In genomic region chr6:24994812-24995211, GRCh38 we compare ENCODE assay signal across 24 cellular contexts. TPM values are rescaled to one million over a fixed set of nuclear protein-coding genes. Genes with fewer than 3 reads are reported as not detected.
DNase-seq lines count a peak whose midpoint lies in the region; ATAC-seq, FAIRE-seq and TF ChIP-seq lines count a peak whose summit lies in the region.
"Had no signal": no experiment of that assay in that cellular context is flagged by ENCODE, and none has a peak within 500 bp of the region (broad histone marks: within the 10 kb centered on the region; RNA-seq: fewer than 3 reads in every experiment).

No MANE protein-coding gene starts in this region.

- H3K9me3 ChIP-seq in neutrophil (no peaks in the 10 kb centered on the region), pancreas (no peaks in the 10 kb centered on the region)
- H3K9me3 ChIP-seq: body of pancreas, gastrocnemius medialis, thoracic aorta had no signal

- no peaks in the 10 kb centered on the region for H3K9me3 Mint-ChIP-seq in activated CD8-positive, alpha-beta T cell treated with anti-CD3 and anti-CD28 coated beads, Interleukin-2, amount 10 ng/mL, durations not matched to agents 7 days and 5 days (ENCODE audit: insufficient read depth)
- H3K9me3 Mint-ChIP-seq in activated CD8-positive, alpha-beta T cell treated with anti-CD3 and anti-CD28 coated beads for 36 hours = peaks cover 4% of the 10 kb centered on the region
- H3K9me3 Mint-ChIP-seq in effector memory CD8-positive, alpha-beta T cell = no peaks in the 10 kb centered on the region
- H3K9me3 Mint-ChIP-seq: naive B cell had no signal

- no peak for ATAC-seq in activated CD8-positive, alpha-beta T cell treated with anti-CD3 and anti-CD28 coated beads, Interleukin-2, amount 10 ng/mL, durations not matched to agents 7 days and 5 days
- ATAC-seq in activated CD8-positive, alpha-beta T cell treated with anti-CD3 and anti-CD28 coated beads for 36 hours = no peak
- ATAC-seq in effector memory CD8-positive, alpha-beta T cell (replicated peaks) = no peak
- no peak for ATAC-seq in pancreas
- ATAC-seq: A549, body of pancreas, HCT116 had no signal

- H3K4me3 Mint-ChIP-seq in activated CD8-positive, alpha-beta T cell treated with anti-CD3 and anti-CD28 coated beads, Interleukin-2, amount 10 ng/mL, durations not matched to agents 7 days and 5 days = no peak overlapping the region
- H3K4me3 Mint-ChIP-seq in activated CD8-positive, alpha-beta T cell treated with anti-CD3 and anti-CD28 coated beads for 36 hours = no peak overlapping the region
- H3K4me3 Mint-ChIP-seq in effector memory CD8-positive, alpha-beta T cell = no peak overlapping the region
- H3K4me3 Mint-ChIP-seq: activated naive CD8-positive, alpha-beta T cell treated with anti-CD3 and anti-CD28 coated beads, Interleukin-2, amount 10 ng/mL, durations not matched to agents 7 days and 5 days had no signal

- peaks cover 44% of the 10 kb centered on the region for H3K36me3 Mint-ChIP-seq in activated CD8-positive, alpha-beta T cell treated with anti-CD3 and anti-CD28 coated beads, Interleukin-2, amount 10 ng/mL, durations not matched to agents 7 days and 5 days (ENCODE audit: low read depth)
- peaks cover 3% of the 10 kb centered on the region for H3K36me3 Mint-ChIP-seq in activated CD8-positive, alpha-beta T cell treated with anti-CD3 and anti-CD28 coated beads for 36 hours (ENCODE audit: low read depth)
- H3K36me3 Mint-ChIP-seq in effector memory CD8-positive, alpha-beta T cell (ENCODE audit: insufficient read depth) = peaks cover 3% of the 10 kb centered on the region
- H3K36me3 Mint-ChIP-seq: naive B cell had no signal

- intact Hi-C loops in activated CD8-positive, alpha-beta T cell treated with anti-CD3 and anti-CD28 coated beads for 36 hours (cut with micrococcal nuclease) = no loop called here
- intact Hi-C loops in pancreas (cut with DNase I) = loop anchor here in 1 of 3 donors (10.0 kb wide), 1 partner anchor 140 kb away; no protein-coding TSS in a partner anchor

- peaks cover 85 to 92% of the 10 kb centered on the region in 2 experiments for H3K4me1 ChIP-seq in neutrophil (ENCODE audit: control insufficient read depth in 1 of 2, insufficient read depth in 1 of 2, low read depth in 1 of 2, low read length in 1 of 2)
- H3K4me1 ChIP-seq in pancreas = no peaks in the 10 kb centered on the region
- H3K4me1 ChIP-seq: A549, body of pancreas, gastrocnemius medialis had no signal

- H3K4me3 ChIP-seq in neutrophil (ENCODE audit: low read depth in 1 of 2, low read length in 1 of 2) = no peak overlapping the region
- H3K4me3 ChIP-seq in pancreas = no peak overlapping the region
- H3K4me3 ChIP-seq: A549, body of pancreas, gastrocnemius medialis, thoracic aorta had no signal

- H3K27me3 ChIP-seq in neutrophil (no peaks in the 10 kb centered on the region), pancreas (no peaks in the 10 kb centered on the region)
- H3K27me3 ChIP-seq: body of pancreas, gastrocnemius medialis had no signal

- peak overlapping the region; percentile 23 for H3K27ac Mint-ChIP-seq in activated CD8-positive, alpha-beta T cell treated with anti-CD3 and anti-CD28 coated beads, Interleukin-2, amount 10 ng/mL, durations not matched to agents 7 days and 5 days
- no peak overlapping the region for H3K27ac Mint-ChIP-seq in activated CD8-positive, alpha-beta T cell treated with anti-CD3 and anti-CD28 coated beads for 36 hours
- peak overlapping the region; percentile 25 to 87 for H3K27ac Mint-ChIP-seq in effector memory CD8-positive, alpha-beta T cell
- H3K27ac Mint-ChIP-seq: activated naive CD8-positive, alpha-beta T cell treated with anti-CD3 and anti-CD28 coated beads, Interleukin-2, amount 10 ng/mL, durations not matched to agents 7 days and 5 days had no signal

- no peaks in the 10 kb centered on the region for H3K27me3 Mint-ChIP-seq in activated CD8-positive, alpha-beta T cell treated with anti-CD3 and anti-CD28 coated beads, Interleukin-2, amount 10 ng/mL, durations not matched to agents 7 days and 5 days (ENCODE audit: low read depth)
- H3K27me3 Mint-ChIP-seq in activated CD8-positive, alpha-beta T cell treated with anti-CD3 and anti-CD28 coated beads for 36 hours = no peaks in the 10 kb centered on the region
- no peaks in the 10 kb centered on the region for H3K27me3 Mint-ChIP-seq in effector memory CD8-positive, alpha-beta T cell
- H3K27me3 Mint-ChIP-seq: activated naive CD8-positive, alpha-beta T cell treated with anti-CD3 and anti-CD28 coated beads, Interleukin-2, amount 10 ng/mL, durations not matched to agents 7 days and 5 days; naive B cell had no signal

- H3K36me3 ChIP-seq in neutrophil (no peaks in the 10 kb centered on the region), pancreas (no peaks in the 10 kb centered on the region)
- H3K36me3 ChIP-seq: gastrocnemius medialis, thoracic aorta had no signal

- CTCF ChIA-PET in activated CD8-positive, alpha-beta T cell treated with anti-CD3 and anti-CD28 coated beads, Interleukin-2, amount 10 ng/mL, durations not matched to agents 7 days and 5 days (lab: Charles Lee) = interaction anchor here (1.3 to 11.2 kb wide), 6 partner anchors 21 to 138 kb away, joined by 3 to 433 read pairs (median 9); partner anchors contain the start of gene RIPOR2
- CTCF ChIA-PET in activated CD8-positive, alpha-beta T cell treated with anti-CD3 and anti-CD28 coated beads for 36 hours (lab: Charles Lee) = interaction anchor here (0.8 to 7.2 kb wide), 8 partner anchors 10 to 139 kb away, joined by 3 to 186 read pairs (median 50); partner anchors contain the start of gene RIPOR2

- WGBS in pancreas, 2 donors = 80 to 93% methylated on average over 1 of the region's 1 CpG

- POLR2A ChIA-PET in activated CD8-positive, alpha-beta T cell treated with anti-CD3 and anti-CD28 coated beads, Interleukin-2, amount 10 ng/mL, durations not matched to agents 7 days and 5 days (lab: Charles Lee) = interaction anchor here (0.6 to 1.5 kb wide), 2 partner anchors 12 to 18 kb away, joined by 3 to 4 read pairs; no protein-coding TSS in a partner anchor
- POLR2A ChIA-PET in activated CD8-positive, alpha-beta T cell treated with anti-CD3 and anti-CD28 coated beads for 36 hours (lab: Charles Lee) = interaction anchor here (0.8 to 2.4 kb wide), 4 partner anchors 10 to 57 kb away, joined by 3 to 7 read pairs (median 4); no protein-coding TSS in a partner anchor

- no peak for DNase-seq in activated CD8-positive, alpha-beta T cell treated with anti-CD3 and anti-CD28 coated beads, Interleukin-2, amount 10 ng/mL, durations not matched to agents 7 days and 5 days
- DNase-seq in activated CD8-positive, alpha-beta T cell treated with anti-CD3 and anti-CD28 coated beads for 36 hours = no peak
- peak; percentile 46 for DNase-seq in EH (ENCODE audit: low read depth)
- no peak for DNase-seq in effector memory CD8-positive, alpha-beta T cell
- no peak for DNase-seq in CD1c-positive myeloid dendritic cell (ENCODE audit: extremely low spot score)
- no peak for DNase-seq in pancreas
- no peak for DNase-seq in activated effector memory CD4-positive, alpha-beta T cell treated with anti-CD3 and anti-CD28 coated beads, Interleukin-2, amount 50 U/mL, for 16 hours
- DNase-seq: activated naive CD8-positive, alpha-beta T cell treated with anti-CD3 and anti-CD28 coated beads, Interleukin-2, amount 10 ng/mL, durations not matched to agents 7 days and 5 days; body of pancreas; COR-L47; cortex of kidney; gastrocnemius medialis; mesenchymal stem cell; naive B cell; NCI-H1436 treated with DMSO at 0.1 percent for 48 hours; NCI-H2171; NCI-H526; posterior cingulate gyrus; stimulated activated naive CD4-positive, alpha-beta T cell had no signal

- TF ChIP-seq CTCF in activated CD8-positive, alpha-beta T cell treated with anti-CD3 and anti-CD28 coated beads for 36 hours (IDR thresholded peaks at IDR 0.05) = no peak
- TF ChIP-seq CTCF in neutrophil (IDR thresholded peaks at IDR 0.05) = no peak
- TF ChIP-seq CTCF in pancreas (IDR thresholded peaks at IDR 0.05) = no peak

- H3K27ac ChIP-seq in neutrophil (peak overlapping the region; percentile 25), pancreas (no peak overlapping the region)
- H3K27ac ChIP-seq: A549, body of pancreas, gastrocnemius medialis, thoracic aorta had no signal

- H3K4me1 Mint-ChIP-seq in activated CD8-positive, alpha-beta T cell treated with anti-CD3 and anti-CD28 coated beads, Interleukin-2, amount 10 ng/mL, durations not matched to agents 7 days and 5 days (ENCODE audit: low read depth) = peaks cover 64% of the 10 kb centered on the region
- peaks cover 63% of the 10 kb centered on the region for H3K4me1 Mint-ChIP-seq in activated CD8-positive, alpha-beta T cell treated with anti-CD3 and anti-CD28 coated beads for 36 hours (ENCODE audit: low read depth)
- peaks cover 40 to 57% of the 10 kb centered on the region in 2 donors for H3K4me1 Mint-ChIP-seq in effector memory CD8-positive, alpha-beta T cell (ENCODE audit: low read depth in 2 of 2)

- FAIRE-seq in pancreas (lab: Jason Lieb, UNC) = no peak
- FAIRE-seq: A549, endothelial cell of umbilical vein had no signal

RNA-seq across cellular contexts. Expression of gene RIPOR2, which starts 59.1 kb away (rescaled TPM):
- total RNA-seq in activated CD8-positive, alpha-beta T cell treated with anti-CD3 and anti-CD28 coated beads, Interleukin-2, amount 10 ng/mL, durations not matched to agents 7 days and 5 days = 100 to 1,000 TPM; 154 to 156 TPM
- total RNA-seq in activated CD8-positive, alpha-beta T cell treated with anti-CD3 and anti-CD28 coated beads for 36 hours = 10 to 100 TPM; 88.3 to 96.3 TPM
- total RNA-seq in pancreas = 1 to 10 TPM in 4 of 6 donors, under 1 TPM in 2; 0.28 to 3.7 (median 1.1) TPM
- polyA plus RNA-seq in pancreas = under 1 TPM; 0.38 to 0.89 TPM
- total RNA-seq: endothelial cell of umbilical vein had no signal

Comparison
In these comparisons a context has a peak if more than half of its experiments do, and no peak if none do; other contexts are left out.
1. RNA of gene RIPOR2, which starts 59.1 kb away (total RNA-seq): 154 to 156 TPM in activated CD8-positive, alpha-beta T cell treated with anti-CD3 and anti-CD28 coated beads, Interleukin-2, amount 10 ng/mL, durations not matched to agents 7 days and 5 days and 88.3 to 96.3 TPM in activated CD8-positive, alpha-beta T cell treated with anti-CD3 and anti-CD28 coated beads for 36 hours; 0.28 to 3.7 TPM in pancreas; every median in the first group is over 10 times any median in the second.